Comparison of ENCODE assay signal across 9 cellular contexts in the genomic region with DNA sequence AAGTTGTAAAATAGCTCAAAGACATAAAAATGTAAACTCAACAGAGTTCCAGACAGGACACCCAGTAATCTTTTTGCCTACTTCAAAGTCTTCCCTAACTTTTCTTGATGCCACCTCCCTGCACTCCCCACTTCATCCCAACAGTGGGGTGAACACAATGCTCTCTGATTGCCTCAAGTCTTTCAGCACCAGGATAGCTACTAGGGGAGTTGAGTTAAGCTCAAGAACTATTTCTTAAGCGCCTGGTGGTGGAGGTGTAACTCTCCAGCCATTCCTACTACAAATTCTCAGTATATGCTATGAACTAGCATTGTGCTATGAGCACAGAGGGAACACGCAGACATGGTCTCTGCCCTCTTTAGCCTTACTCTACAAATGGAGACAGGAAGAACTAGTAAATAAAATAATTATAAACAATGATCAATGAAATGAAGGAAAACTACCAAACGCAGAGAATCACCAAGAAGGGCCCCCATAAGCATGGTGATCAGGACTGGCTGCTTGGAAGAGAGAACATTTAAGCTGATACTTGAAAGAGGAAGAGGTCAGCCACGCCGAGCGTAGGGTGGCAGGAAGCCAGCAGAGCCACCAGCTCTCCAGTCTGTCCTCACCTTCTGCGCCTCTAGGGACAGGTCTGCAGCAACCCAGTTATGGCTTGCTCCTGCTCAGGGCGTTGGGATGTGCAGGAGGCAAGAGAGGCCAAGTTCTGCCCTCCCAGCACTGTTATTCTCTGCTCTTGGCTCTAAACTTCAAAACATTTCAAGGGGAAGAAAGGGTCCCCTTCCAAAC. TPM values are rescaled to one million over a fixed set of nuclear protein-coding genes. Genes with fewer than 3 reads are reported as not detected.
DNase-seq lines count a peak whose midpoint lies in the region; ATAC-seq and TF ChIP-seq lines count a peak whose summit lies in the region.
"Had no signal": no experiment of that assay in that cellular context is flagged by ENCODE, and none has a peak within 500 bp of the region (broad histone marks: within the 10 kb centered on the region; RNA-seq: fewer than 3 reads in every experiment).

No MANE protein-coding gene starts in this region.

- H3K4me3 Mint-ChIP-seq in mesothelial cell of epicardium (no peak overlapping the region), HFFc6 (no peak overlapping the region)

- no peak overlapping the region for H3K27ac Mint-ChIP-seq in mesothelial cell of epicardium
- no peak overlapping the region for H3K27ac Mint-ChIP-seq in HFFc6

- TF ChIP-seq CTCF in mesothelial cell of epicardium (IDR thresholded peaks at IDR 0.05; ENCODE audit: unreplicated experiment), result no peak
- no peak for TF ChIP-seq CTCF in HFFc6 (IDR thresholded peaks at IDR 0.05)

- no peaks in the 10 kb centered on the region for H3K27me3 ChIP-seq in BLaER1 treated with 17β-estradiol and CSF1 and Interleukin-3, amounts not matched to agents 10 nM and 100 nM

- no peaks in the 10 kb centered on the region for H3K4me1 Mint-ChIP-seq in mesothelial cell of epicardium
- H3K4me1 Mint-ChIP-seq in HFFc6 (ENCODE audit: low read depth), result no peaks in the 10 kb centered on the region

- peaks cover 0 to 42% (median 13%) of the 10 kb centered on the region in 10 experiments; a peak in 11 of 20 replicates for H3K4me1 ChIP-seq in BLaER1 treated with 17β-estradiol and CSF1 and Interleukin-3, amounts not matched to agents 10 nM and 100 nM

- H3K9me3 ChIP-seq in BLaER1 treated with 17β-estradiol and CSF1 and Interleukin-3, amounts not matched to agents 10 nM and 100 nM (replicated peaks in 1 of 11), result no peaks in the 10 kb centered on the region

- peaks cover 9% of the 10 kb centered on the region for H3K27me3 Mint-ChIP-seq in mesothelial cell of epicardium (ENCODE audit: low read depth)
- peaks cover 13% of the 10 kb centered on the region for H3K27me3 Mint-ChIP-seq in HFFc6 (ENCODE audit: insufficient read depth)

- no peaks in the 10 kb centered on the region for H4K20me1 ChIP-seq in BLaER1 treated with 17β-estradiol and CSF1 and Interleukin-3, amounts not matched to agents 10 nM and 100 nM

- H3K9me3 Mint-ChIP-seq in mesothelial cell of epicardium (no peaks in the 10 kb centered on the region), HFFc6 (no peaks in the 10 kb centered on the region)

- H3K9ac ChIP-seq in BLaER1 treated with 17β-estradiol and CSF1 and Interleukin-3, amounts not matched to agents 10 nM and 100 nM, result no peak overlapping the region

- no peak overlapping the region for H3K27ac ChIP-seq in BLaER1 treated with 17β-estradiol and CSF1 and Interleukin-3, amounts not matched to agents 10 nM and 100 nM

- H3K4me3 ChIP-seq in BLaER1 treated with 17β-estradiol and CSF1 and Interleukin-3, amounts not matched to agents 10 nM and 100 nM, result no peak overlapping the region

- peak overlapping the region in 7 of 11 experiments; percentile 24 to 65 (median 46); a peak in 11 of 22 replicates for H3K4me2 ChIP-seq in BLaER1 treated with 17β-estradiol and CSF1 and Interleukin-3, amounts not matched to agents 10 nM and 100 nM

- DNase-seq in UCSD-AML1 (lab: John Stamatoyannopoulos, UW; ENCODE audit: unreplicated experiment) (peak; percentile 19), mesothelial cell of epicardium (ENCODE audit: low spot score in 2 of 2, unreplicated experiment in 2 of 2) (no peak), HFFc6 (no peak), NCI-H345 treated with DMSO at 0.1 percent for 48 hours (lab: John Stamatoyannopoulos, UW; ENCODE audit: unreplicated experiment) (no peak), 8988T (no peak)
- DNase-seq: stimulated activated CD4-positive, alpha-beta T cell treated with anti-CD3 and anti-CD28 coated beads, Interleukin-4, amount 100 ng/mL, for 24 hours had no signal

- no peaks in the 10 kb centered on the region for H3K36me3 Mint-ChIP-seq in mesothelial cell of epicardium
- no peaks in the 10 kb centered on the region for H3K36me3 Mint-ChIP-seq in HFFc6 (ENCODE audit: low read depth)

- no peaks in the 10 kb centered on the region for H3K36me3 ChIP-seq in BLaER1 treated with 17β-estradiol and CSF1 and Interleukin-3, amounts not matched to agents 10 nM and 100 nM

- ATAC-seq in GM19397 (IDR thresholded peaks at IDR 0.05; ENCODE audit: unreplicated experiment) (peak; percentile 54), HG03108 (IDR thresholded peaks at IDR 0.05; ENCODE audit: unreplicated experiment) (peak; percentile 44)

RNA-seq across cellular contexts. Expression of gene FRA10AC1, which starts 16.7 kb away (rescaled TPM):
- 23.4 to 27.0 TPM (median 24.2 TPM) in 3 replicates for total RNA-seq in mesothelial cell of epicardium
- 10 to 100 TPM in 2 of 6 experiments, 1 to 10 TPM in 4; 8.3 to 10.7 (median 9.2) TPM for total RNA-seq in HFFc6 (2021; fragmentation: NEBNext Ultra II Directional; extraction: Animal tissue kit (Norgen Biotek cat#: 25700))

RNA-seq across cellular contexts. Expression of gene LGI1, which starts 38.6 kb away (rescaled TPM):
- total RNA-seq in mesothelial cell of epicardium, result 0.13 to 0.59 TPM in 2 of 3 replicates, not detected in the other
- not detected for total RNA-seq in HFFc6 (2021; fragmentation: NEBNext Ultra II Directional; extraction: Animal tissue kit (Norgen Biotek cat#: 25700))
